11 cellular contexts compared by ENCODE assay signal in the genomic region with DNA sequence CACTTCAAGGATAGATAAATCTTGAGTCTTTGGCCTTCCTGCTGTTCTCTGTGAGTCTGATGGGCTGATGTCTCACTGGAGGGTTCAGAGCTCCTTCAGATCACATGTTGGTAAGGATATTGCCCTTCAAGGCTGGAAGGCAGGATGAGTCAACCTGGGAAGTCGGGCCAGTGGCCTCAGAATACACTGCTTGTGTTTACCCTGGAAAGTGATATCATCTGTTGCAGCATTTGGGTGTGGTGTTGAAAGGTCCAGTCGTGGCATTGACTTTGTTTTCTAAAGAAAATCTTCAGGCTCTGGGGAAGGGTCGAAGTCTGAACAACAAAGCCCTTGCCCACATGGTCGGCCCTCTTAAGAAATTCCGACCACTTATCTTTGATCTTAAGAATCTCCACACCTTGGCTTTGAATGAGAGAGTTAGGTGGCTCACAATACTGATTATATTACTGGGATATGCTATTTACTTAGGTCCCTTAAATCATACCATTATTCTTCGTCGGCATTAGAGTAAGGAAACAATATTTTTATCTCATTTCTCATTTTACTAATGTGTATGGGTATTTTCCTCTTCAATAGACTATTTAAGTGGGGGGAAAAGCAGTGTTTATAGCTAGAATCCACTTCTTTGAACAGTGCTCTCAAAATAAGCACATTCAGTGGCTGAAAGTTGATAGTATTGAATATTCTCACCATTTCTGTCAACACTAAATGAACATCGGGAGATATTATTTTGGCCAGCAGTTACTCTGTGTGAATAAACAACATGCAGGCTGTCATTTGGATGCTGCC.
DNase-seq lines count a peak whose midpoint lies in the region; ATAC-seq and TF ChIP-seq lines count a peak whose summit lies in the region.
"Had no signal": no experiment of that assay in that cellular context is flagged by ENCODE, and none has a peak within 500 bp of the region (broad histone marks: within the 10 kb centered on the region; RNA-seq: fewer than 3 reads in every experiment).

No MANE protein-coding gene starts in this region.

- no peak overlapping the region for H3K4me3 ChIP-seq in epithelial cell of proximal tubule (ENCODE audit: low read depth, low read length)
- H3K4me3 ChIP-seq: lung had no signal

- peak overlapping the region; percentile 27; the same call in 1 of the 2 replicates for H3K27ac ChIP-seq in C4-2B

- DNase-seq in NCI-H226 (peak; percentile 82), epithelial cell of proximal tubule (ENCODE audit: low read depth) (peak; percentile 92), non-pigmented ciliary epithelial cell (ENCODE audit: low read depth) (peak; percentile 76), NCI-H2029 (lab: John Stamatoyannopoulos, UW) (no peak), NCI-H1436 treated with DMSO at 0.1 percent for 48 hours (lab: John Stamatoyannopoulos, UW) (no peak)
- DNase-seq: activated CD4-positive, alpha-beta T cell treated with anti-CD3 and anti-CD28 coated beads, Interleukin-2, amount 10 ng/mL, durations not matched to agents 7 days and 5 days; DMS79 had no signal

- TF ChIP-seq CTCF in C4-2B (conservative IDR thresholded peaks at IDR 0.05): no peak
- no peak for TF ChIP-seq CTCF in epithelial cell of proximal tubule (conservative IDR thresholded peaks at IDR 0.05; ENCODE audit: low read depth, low read length)

- ATAC-seq in GM18502 (IDR thresholded peaks at IDR 0.05; ENCODE audit: poor library complexity, unreplicated experiment) (no peak), HG03342 (IDR thresholded peaks at IDR 0.05; ENCODE audit: unreplicated experiment) (no peak)

Comparison
In these comparisons a context has a peak if more than half of its experiments do, and no peak if none do; other contexts are left out.
1. DNase-seq: peak in NCI-H226 (single experiment), epithelial cell of proximal tubule (single experiment) and non-pigmented ciliary epithelial cell (single experiment); none in NCI-H2029 (single experiment) and NCI-H1436 treated with DMSO at 0.1 percent for 48 hours (single experiment).